Comparison of ENCODE assay signal across 8 cellular contexts in the genomic region with DNA sequence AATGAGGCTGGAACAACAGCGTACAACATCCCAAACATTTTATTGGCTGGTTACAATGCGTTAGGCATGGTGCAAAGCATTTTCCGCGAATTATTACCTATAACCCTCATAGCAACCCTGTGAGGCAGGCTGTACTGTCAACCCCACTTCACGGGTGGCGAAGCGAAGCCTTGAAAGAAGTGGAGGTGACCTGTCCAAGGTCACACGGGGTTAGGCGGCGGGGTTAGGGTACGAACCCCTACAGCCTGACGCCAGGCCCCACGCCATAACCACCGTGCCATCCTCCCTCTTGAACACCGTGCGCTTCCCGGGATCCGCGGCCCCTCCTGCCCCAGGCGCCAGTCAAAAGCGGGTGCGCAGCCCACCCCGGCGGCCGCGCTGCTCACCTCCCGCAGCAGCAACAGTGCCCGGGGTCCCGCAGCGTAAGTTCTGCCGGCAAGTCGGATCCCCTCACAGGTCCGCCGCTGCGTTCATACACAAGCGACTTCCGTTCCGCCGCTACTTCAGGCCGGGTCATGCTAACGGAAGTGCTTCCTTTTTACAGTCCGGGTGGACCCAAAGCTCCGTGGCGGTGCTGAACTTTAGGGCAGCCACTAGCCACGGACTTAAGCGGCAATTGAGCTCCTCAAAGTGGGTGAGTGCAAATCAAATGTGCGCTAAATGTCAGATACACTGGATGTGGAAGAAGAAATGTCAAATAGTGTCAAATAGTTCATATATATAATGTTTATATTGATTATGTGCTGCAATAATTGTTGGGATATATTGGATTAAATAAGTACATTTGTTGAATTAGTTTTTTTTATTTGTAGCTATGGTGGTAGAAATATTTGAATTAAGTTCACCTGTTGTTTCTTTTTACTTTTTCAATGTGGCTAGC. TPM values are rescaled to one million over a fixed set of nuclear protein-coding genes. Genes with fewer than 3 reads are reported as not detected.
DNase-seq lines count a peak whose midpoint lies in the region; ATAC-seq and TF ChIP-seq lines count a peak whose summit lies in the region.

A gene with protein sequence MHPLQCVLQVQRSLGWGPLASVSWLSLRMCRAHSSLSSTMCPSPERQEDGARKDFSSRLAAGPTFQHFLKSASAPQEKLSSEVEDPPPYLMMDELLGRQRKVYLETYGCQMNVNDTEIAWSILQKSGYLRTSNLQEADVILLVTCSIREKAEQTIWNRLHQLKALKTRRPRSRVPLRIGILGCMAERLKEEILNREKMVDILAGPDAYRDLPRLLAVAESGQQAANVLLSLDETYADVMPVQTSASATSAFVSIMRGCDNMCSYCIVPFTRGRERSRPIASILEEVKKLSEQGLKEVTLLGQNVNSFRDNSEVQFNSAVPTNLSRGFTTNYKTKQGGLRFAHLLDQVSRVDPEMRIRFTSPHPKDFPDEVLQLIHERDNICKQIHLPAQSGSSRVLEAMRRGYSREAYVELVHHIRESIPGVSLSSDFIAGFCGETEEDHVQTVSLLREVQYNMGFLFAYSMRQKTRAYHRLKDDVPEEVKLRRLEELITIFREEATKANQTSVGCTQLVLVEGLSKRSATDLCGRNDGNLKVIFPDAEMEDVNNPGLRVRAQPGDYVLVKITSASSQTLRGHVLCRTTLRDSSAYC (minus strand): TSS at position 478 of the 880 bp plus-strand sequence. CDS start 4,455 bp downstream, outside the sequence.

- WGBS in upper lobe of left lung, 2 donors = 0 to 1% methylated on average over 12 to 46 of the region's 47 CpGs

- H3K36me3 ChIP-seq in upper lobe of left lung = peaks cover 0 to 9% (median 1%) of the 10 kb centered on the region in 4 donors

- no peaks in the 10 kb centered on the region for H3K27me3 ChIP-seq in upper lobe of left lung

- intact Hi-C loops in left ventricle myocardium superior (cut with micrococcal nuclease) = no loop called here

- no peaks in the 10 kb centered on the region for H3K9me3 Mint-ChIP-seq in T-helper 1 cell treated with Interleukin-12 subunit alpha and Interleukin-12 subunit beta and Interleukin-4 antibody, amounts not matched to agents 30 μg/mL and 1 μg/mL, for 36 hours
- no peaks in the 10 kb centered on the region for H3K9me3 Mint-ChIP-seq in progenitor cell of endocrine pancreas (ENCODE audit: low read depth)

- peak within 1 kb of the TSS; percentile 73 to 98 (median 84) for H3K4me3 ChIP-seq in upper lobe of left lung

- ATAC-seq in HG02798 (IDR thresholded peaks at IDR 0.05; ENCODE audit: poor library complexity, unreplicated experiment) (peak; percentile 87), left ventricle myocardium superior (peak; percentile 93), upper lobe of left lung (ENCODE audit: low FRiP score in 2 of 2) (peak; percentile 94 to 98)

- peak in 1 of 4 donors; percentile 47 for TF ChIP-seq EP300 in upper lobe of left lung (IDR thresholded peaks at IDR 0.05)

- peak within 1 kb of the TSS; percentile 60 to 87 (median 80) for H3K27ac ChIP-seq in upper lobe of left lung

- TF ChIP-seq CTCF in GM10266 (IDR thresholded peaks at IDR 0.05; ENCODE audit: control insufficient read depth, insufficient read depth, low read depth, missing control alignments) = no peak
- TF ChIP-seq CTCF in progenitor cell of endocrine pancreas (IDR thresholded peaks at IDR 0.05; ENCODE audit: unreplicated experiment) = no peak
- peak in 1 of 6 experiments; percentile 15 for TF ChIP-seq CTCF in upper lobe of left lung (IDR thresholded peaks at IDR 0.05)

- peak within 1 kb of the TSS; percentile 97 for H3K4me3 Mint-ChIP-seq in T-helper 1 cell treated with Interleukin-12 subunit alpha and Interleukin-12 subunit beta and Interleukin-4 antibody, amounts not matched to agents 30 μg/mL and 1 μg/mL, for 36 hours
- H3K4me3 Mint-ChIP-seq in progenitor cell of endocrine pancreas (ENCODE audit: low read depth) = peak within 1 kb of the TSS; percentile 93

- peak within 1 kb of the TSS; percentile 92 for H3K27ac Mint-ChIP-seq in T-helper 1 cell treated with Interleukin-12 subunit alpha and Interleukin-12 subunit beta and Interleukin-4 antibody, amounts not matched to agents 30 μg/mL and 1 μg/mL, for 36 hours
- H3K27ac Mint-ChIP-seq in progenitor cell of endocrine pancreas = peak within 1 kb of the TSS; percentile 93

- H3K4me1 Mint-ChIP-seq in T-helper 1 cell treated with Interleukin-12 subunit alpha and Interleukin-12 subunit beta and Interleukin-4 antibody, amounts not matched to agents 30 μg/mL and 1 μg/mL, for 36 hours (ENCODE audit: low read depth) = peaks cover 16% of the 10 kb centered on the region
- H3K4me1 Mint-ChIP-seq in progenitor cell of endocrine pancreas (ENCODE audit: low read depth) = peaks cover 16% of the 10 kb centered on the region

- no peaks in the 10 kb centered on the region for H3K27me3 Mint-ChIP-seq in T-helper 1 cell treated with Interleukin-12 subunit alpha and Interleukin-12 subunit beta and Interleukin-4 antibody, amounts not matched to agents 30 μg/mL and 1 μg/mL, for 36 hours (ENCODE audit: low read depth)
- no peaks in the 10 kb centered on the region for H3K27me3 Mint-ChIP-seq in progenitor cell of endocrine pancreas

- DNase-seq in GM10266 (ENCODE audit: extremely low spot score) (peak; percentile 88), NCI-H1694 (lab: John Stamatoyannopoulos, UW) (peak; percentile 72), amniotic epithelial cell (ENCODE audit: low read depth) (peak; percentile 90), left ventricle myocardium superior (peak; percentile 88), progenitor cell of endocrine pancreas (ENCODE audit: low spot score, unreplicated experiment) (peak; percentile 84), upper lobe of left lung (peak; percentile 89 to 92)

- TF ChIP-seq POLR2A in upper lobe of left lung (IDR thresholded peaks at IDR 0.05) = peak in 1 of 4 donors; percentile 68

- H3K9me3 ChIP-seq in upper lobe of left lung = no peaks in the 10 kb centered on the region

- peaks cover 19 to 29% (median 27%) of the 10 kb centered on the region in 4 donors for H3K4me1 ChIP-seq in upper lobe of left lung

- peaks cover 1% of the 10 kb centered on the region for H3K36me3 Mint-ChIP-seq in T-helper 1 cell treated with Interleukin-12 subunit alpha and Interleukin-12 subunit beta and Interleukin-4 antibody, amounts not matched to agents 30 μg/mL and 1 μg/mL, for 36 hours (ENCODE audit: low read depth)
- H3K36me3 Mint-ChIP-seq in progenitor cell of endocrine pancreas (ENCODE audit: insufficient read depth) = peaks cover under 1% of the 10 kb centered on the region

RNA-seq across cellular contexts. Expression of the gene that starts here (rescaled TPM):
- total RNA-seq in left ventricle myocardium superior (20.6 TPM), progenitor cell of endocrine pancreas (59.6 and 63.7 TPM in 2 replicates), upper lobe of left lung (10 to 100 TPM; 19.1 to 33.7 (median 25.0) TPM)

Comparison
In these comparisons a context has a peak if more than half of its experiments do, and no peak if none do; other contexts are left out.
1. Peak in every context shown above with its lines: DNase-seq, ATAC-seq, H3K4me3 ChIP-seq and H3K27ac ChIP-seq.